In genomic region chr19:507286-508203, GRCh38 we compare ENCODE assay signal across 1 cellular context.
TF ChIP-seq lines count a peak whose summit lies in the region.

TSS of gene TPGS1 (plus strand) at chr19:507497. CDS start at chr19:507507, 10 bp downstream.

TF ChIP-seq in SK-N-SH, 30 proteins besides CTCF, POLR2A, EP300 and RAD21 (continued from another document):
- TF ChIP-seq TAF1 (IDR thresholded peaks at IDR 0.05; ENCODE audit: borderline replicate concordance, low read depth, low read length) (peak; percentile 93), FOXM1 (IDR thresholded peaks at IDR 0.05; ENCODE audit: low read depth) (no peak), SIN3A (IDR thresholded peaks at IDR 0.05; ENCODE audit: borderline replicate concordance, low read depth, low read length) (no peak), SMC3 (IDR thresholded peaks at IDR 0.05; ENCODE audit: low read depth, low read length) (no peak), MXI1 (IDR thresholded peaks at IDR 0.05; ENCODE audit: low read depth, low read length) (peak; percentile 2; the same call in 1 of the 2 replicates), GATA2 (CRISPR knock-in tag; IDR thresholded peaks at IDR 0.05) (no peak), USF2 (IDR thresholded peaks at IDR 0.05; ENCODE audit: borderline replicate concordance, low read depth, low read length) (no peak), RXRA (IDR thresholded peaks at IDR 0.05; ENCODE audit: borderline replicate concordance, low read depth) (no peak), REST (IDR thresholded peaks at IDR 0.05; ENCODE audit: low read depth, low read length) (peak; percentile 34; the same call in 1 of the 2 replicates), GABPA (IDR thresholded peaks at IDR 0.05; ENCODE audit: low read depth) (peak; percentile 94)
TF ChIP-seq in SK-N-SH: peak in this region for 13.
